In genomic region chr14:105430535-105430934, GRCh38 we compare ENCODE assay signal across 2 cellular contexts.
TF ChIP-seq lines count a peak whose summit lies in the region.

No MANE protein-coding gene starts in this region.

TF ChIP-seq in liver, 16 proteins besides CTCF, POLR2A, EP300 and RAD21:
- TF ChIP-seq REST (IDR thresholded peaks at IDR 0.05) (no peak), FOXA2 (IDR thresholded peaks at IDR 0.05) (no peak), EGR1 (IDR thresholded peaks at IDR 0.05; ENCODE audit: low read depth in 2 of 2) (no peak), RXRA (IDR thresholded peaks at IDR 0.05) (no peak), TAF1 (conservative IDR thresholded peaks at IDR 0.05) (no peak), ATF3 (IDR thresholded peaks at IDR 0.05) (no peak), JUND (IDR thresholded peaks at IDR 0.05) (peak in 1 of 2 donors; percentile 24), ZBTB33 (IDR thresholded peaks at IDR 0.05) (no peak)

TF ChIP-seq in HepG2, 621 proteins besides CTCF, POLR2A, EP300 and RAD21:
- TF ChIP-seq ZNF513 (CRISPR knock-in tag; conservative IDR thresholded peaks at IDR 0.05) (no peak), PAF1 (CRISPR knock-in tag; IDR thresholded peaks at IDR 0.05) (no peak), THAP11 (CRISPR knock-in tag; IDR thresholded peaks at IDR 0.05) (no peak), HNRNPH1 (optimal IDR thresholded peaks at IDR 0.05; ENCODE audit: low read depth, low read length) (no peak), PREB (CRISPR knock-in tag; IDR thresholded peaks at IDR 0.05) (no peak), ZNF589 (CRISPR knock-in tag; conservative IDR thresholded peaks at IDR 0.05) (no peak)
